Comparison of ENCODE assay signal across 1 cellular context in genomic region chr22:20532256-20532993, GRCh38.
TF ChIP-seq lines count a peak whose summit lies in the region.

No MANE protein-coding gene starts in this region.

TF ChIP-seq in H1, 55 proteins besides CTCF, POLR2A, EP300 and RAD21:
- TF ChIP-seq KDM5A (IDR thresholded peaks at IDR 0.05; ENCODE audit: low read length) (no peak), TCF12 (IDR thresholded peaks at IDR 0.05; ENCODE audit: low read depth, low read length) (no peak), KDM1A (IDR thresholded peaks at IDR 0.05; ENCODE audit: borderline replicate concordance, low read length) (no peak), POLR2AphosphoS5 (IDR thresholded peaks at IDR 0.05; ENCODE audit: low read depth, low read length) (no peak), RNF2 (IDR thresholded peaks at IDR 0.05; ENCODE audit: borderline replicate concordance, low read depth, low read length, missing control alignments, poor library complexity, severe bottlenecking) (no peak), HDAC2 (IDR thresholded peaks at IDR 0.05; ENCODE audit: borderline replicate concordance in 1 of 2, low read depth in 2 of 2, low read length in 2 of 2) (no peak), USF2 (IDR thresholded peaks at IDR 0.05; ENCODE audit: low read length) (no peak), EZH2 (IDR thresholded peaks at IDR 0.05; ENCODE audit: low read depth, low read length, severe bottlenecking) (no peak), YY1 (IDR thresholded peaks at IDR 0.05; ENCODE audit: low read depth, low read length) (no peak), CHD1 (IDR thresholded peaks at IDR 0.05; ENCODE audit: low read depth, low read length) (no peak), BCL11A (IDR thresholded peaks at IDR 0.05; ENCODE audit: low read depth in 2 of 2, low read length in 2 of 2) (no peak), TAF7 (optimal IDR thresholded peaks at IDR 0.05; ENCODE audit: borderline replicate concordance, low read depth, low read length) (no peak), POU5F1 (IDR thresholded peaks at IDR 0.05; ENCODE audit: low read depth, low read length) (no peak), BRCA1 (IDR thresholded peaks at IDR 0.05; ENCODE audit: low read depth, low read length) (no peak), KDM4A (IDR thresholded peaks at IDR 0.05; ENCODE audit: low read depth, low read length, severe bottlenecking) (no peak), CTBP2 (IDR thresholded peaks at IDR 0.05; ENCODE audit: borderline replicate concordance, insufficient read depth, insufficient read length, low read length) (no peak), CHD2 (IDR thresholded peaks at IDR 0.05; ENCODE audit: low read length) (no peak)
- TF ChIP-seq, protein P1, sequence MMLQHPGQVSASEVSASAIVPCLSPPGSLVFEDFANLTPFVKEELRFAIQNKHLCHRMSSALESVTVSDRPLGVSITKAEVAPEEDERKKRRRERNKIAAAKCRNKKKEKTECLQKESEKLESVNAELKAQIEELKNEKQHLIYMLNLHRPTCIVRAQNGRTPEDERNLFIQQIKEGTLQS (IDR thresholded peaks at IDR 0.05; ENCODE audit: insufficient read depth, low read depth, low read length), result no peak
- TF ChIP-seq, protein P2, sequence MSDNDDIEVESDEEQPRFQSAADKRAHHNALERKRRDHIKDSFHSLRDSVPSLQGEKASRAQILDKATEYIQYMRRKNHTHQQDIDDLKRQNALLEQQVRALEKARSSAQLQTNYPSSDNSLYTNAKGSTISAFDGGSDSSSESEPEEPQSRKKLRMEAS (IDR thresholded peaks at IDR 0.05), result no peak
TF ChIP-seq in H1: peak in this region for 0.
